In the genomic region with DNA sequence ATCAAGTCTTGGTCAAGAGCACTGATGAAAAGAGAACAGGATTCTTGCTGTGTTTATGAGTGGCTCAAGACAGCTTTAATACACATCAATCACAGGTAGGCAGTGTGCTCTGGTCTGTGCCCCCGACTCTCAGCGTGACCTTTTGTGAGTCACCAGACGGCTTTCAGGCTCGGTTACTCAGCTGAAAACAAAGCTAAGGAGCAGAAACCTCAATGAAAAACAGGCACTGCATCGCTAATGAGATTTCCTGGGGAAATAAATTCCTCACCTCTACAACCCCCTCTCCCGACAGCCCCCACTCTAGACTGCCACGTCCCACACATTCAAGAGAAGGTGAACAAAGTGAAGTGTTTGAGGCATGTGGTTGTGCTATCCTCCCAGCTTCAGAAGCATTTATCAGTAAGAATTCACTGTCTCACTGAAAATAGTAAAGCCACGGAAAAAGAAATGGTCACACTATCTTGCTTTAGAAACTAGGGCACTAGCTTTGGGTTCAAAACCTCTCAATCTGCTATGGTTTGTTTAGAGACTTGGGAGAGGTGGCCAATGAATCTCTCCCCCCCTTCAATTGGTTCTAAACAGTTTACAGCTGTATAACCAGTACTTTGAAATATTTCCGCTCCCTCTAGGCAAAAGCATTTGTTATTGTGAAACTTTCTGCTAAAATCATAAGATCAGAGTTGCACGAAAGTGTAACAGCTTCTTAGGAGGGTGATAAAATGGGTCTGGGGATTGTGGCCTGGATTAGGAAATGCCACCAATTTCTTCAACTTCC, we compare ENCODE assay signal across 11 cellular contexts.
DNase-seq lines count a peak whose midpoint lies in the region; ATAC-seq lines count a peak whose summit lies in the region.
"Had no signal": no experiment of that assay in that cellular context is flagged by ENCODE, and none has a peak within 500 bp of the region (broad histone marks: within the 10 kb centered on the region; RNA-seq: fewer than 3 reads in every experiment).

No MANE protein-coding gene starts in this region.

- no peak for ATAC-seq in HG02678 (IDR thresholded peaks at IDR 0.05; ENCODE audit: unreplicated experiment)
- no peak for ATAC-seq in activated CD4-positive, CD25-positive, alpha-beta regulatory T cell treated with anti-CD3 and anti-CD28 coated beads, Interleukin-2, amount 50 U/mL, for 24 hours
- ATAC-seq in Right ventricle myocardium superior (ENCODE audit: poor library complexity): no peak
- no peak for ATAC-seq in GM19328 (IDR thresholded peaks at IDR 0.05; ENCODE audit: unreplicated experiment)

- DNase-seq in AG08395 (ENCODE audit: low spot score) (peak; percentile 32), HK-2 (ENCODE audit: unreplicated experiment) (peak; percentile 75), amniotic epithelial cell (ENCODE audit: low read depth) (peak; percentile 95), islet precursor cell (peak; percentile 95), Right ventricle myocardium superior (no peak)
- DNase-seq: activated effector memory CD4-positive, alpha-beta T cell treated with Interleukin-2 at 50 U/mL for 16 hours; immature natural killer cell; SW 1271 had no signal

- intact Hi-C loops in Right ventricle myocardium superior (cut with DNase I): no loop called here
